Comparison of ENCODE assay signal across 8 cellular contexts in genomic region chr7:146116452-146117219, GRCh38. TPM values are rescaled to one million over a fixed set of nuclear protein-coding genes. Genes with fewer than 3 reads are reported as not detected.
DNase-seq lines count a peak whose midpoint lies in the region; ATAC-seq and TF ChIP-seq lines count a peak whose summit lies in the region.

TSS of gene CNTNAP2 (plus strand) at chr7:146116801. CDS start at chr7:146116877, 76 bp downstream.

- no peak for TF ChIP-seq CTCF in heart right ventricle (IDR thresholded peaks at IDR 0.05)
- TF ChIP-seq CTCF in psoas muscle (IDR thresholded peaks at IDR 0.05): no peak

- H3K27me3 ChIP-seq in heart right ventricle (peaks cover 0 to 51% (median 35%) of the 10 kb centered on the region in 7 donors), psoas muscle (ENCODE audit: insufficient read depth in 3 of 3, low read length in 2 of 3) (peaks cover 0 to 6% (median 4%) of the 10 kb centered on the region in 3 donors)

- intact Hi-C loops in heart right ventricle (cut with DNase I) (no loop called here), psoas muscle (cut with DNase I) (no loop called here)

- H3K27ac ChIP-seq in heart right ventricle (no peak within 1 kb of the TSS), psoas muscle (no peak within 1 kb of the TSS)

- ATAC-seq in heart right ventricle (peak in 5 of 8 donors; percentile 18 to 69 (median 45)), psoas muscle (no peak)

- H3K9me3 ChIP-seq in heart right ventricle: no peaks in the 10 kb centered on the region
- no peaks in the 10 kb centered on the region for H3K9me3 ChIP-seq in psoas muscle

- H3K36me3 ChIP-seq in heart right ventricle: no peaks in the 10 kb centered on the region
- H3K36me3 ChIP-seq in psoas muscle (ENCODE audit: insufficient read depth in 1 of 2, low read depth in 1 of 2): no peaks in the 10 kb centered on the region

- peaks cover 0 to 14% (median 10%) of the 10 kb centered on the region in 9 donors for H3K4me1 ChIP-seq in heart right ventricle
- H3K4me1 ChIP-seq in psoas muscle: no peaks in the 10 kb centered on the region

- DNase-seq in NCI-H1417 (lab: John Stamatoyannopoulos, UW): peak; percentile 58 to 94 (median 92)
- DNase-seq in activated naive CD4-positive, alpha-beta T cell treated with anti-CD3 and anti-CD28 coated beads, Interleukin-2, amount 50 U/mL, for 16 hours: peak; percentile 9
- peak in 1 of 2 donors; percentile 10 for DNase-seq in heart right ventricle
- DNase-seq in psoas muscle: peak in 1 of 2 donors; percentile 7
- no peak for DNase-seq in effector CD8-positive, alpha-beta T cell (lab: John Stamatoyannopoulos, UW)
- no peak for DNase-seq in SW 1271 (lab: John Stamatoyannopoulos, UW)
- DNase-seq in NCI-H2107 (lab: John Stamatoyannopoulos, UW): no peak

- WGBS in heart right ventricle, 2 donors: 1% methylated on average over 44 to 45 of the region's 45 CpGs
- WGBS in psoas muscle, 3 donors: 0 to 1% (median 0%) methylated on average over 35 to 45 of the region's 45 CpGs

- H3K4me3 ChIP-seq in GM08714 (ENCODE audit: low read length) (peak within 1 kb of the TSS; percentile 26; the same call in 1 of the 2 replicates), heart right ventricle (peak within 1 kb of the TSS in 9 of 10 donors; percentile 32 to 60 (median 46)), psoas muscle (peak within 1 kb of the TSS; percentile 40)

RNA-seq across cellular contexts. Expression of gene CNTNAP2, which starts in this region (rescaled TPM):
- total RNA-seq in heart right ventricle: under 1 TPM; 0.08 to 0.77 (median 0.35) TPM
- under 1 TPM; 0.07 to 0.09 TPM for polyA plus RNA-seq in heart right ventricle
- total RNA-seq in psoas muscle: under 1 TPM in 1 of 4 donors, not detected in 3; 0.13 TPM
- polyA plus RNA-seq in psoas muscle: under 1 TPM in 1 of 3 donors, not detected in 2; 0.01 TPM

Comparison
In these comparisons a context has a peak if more than half of its experiments do, and no peak if none do; other contexts are left out.
1. Peak in ATAC-seq and H3K4me3 ChIP-seq in heart right ventricle; RNA of the gene not detected or under 1 TPM.
2. DNase-seq: peak in NCI-H1417 (3 of 3) and activated naive CD4-positive, alpha-beta T cell treated with anti-CD3 and anti-CD28 coated beads, Interleukin-2, amount 50 U/mL, for 16 hours (single experiment); none in effector CD8-positive, alpha-beta T cell (single experiment), SW 1271 (0 of 2) and NCI-H2107 (single experiment).
3. Peak in every context shown above with its lines, with median percentiles within 50 percentile points of each other: H3K4me3 ChIP-seq.